ENCODE assay signal across 8 cellular contexts in genomic region chr17:32821987-32822933, GRCh38. TPM values are rescaled to one million over a fixed set of nuclear protein-coding genes. Genes with fewer than 3 reads are reported as not detected.
DNase-seq lines count a peak whose midpoint lies in the region; ATAC-seq and TF ChIP-seq lines count a peak whose summit lies in the region.
"Not testable (repeated sequence)": the region's sequence is repeated elsewhere in the genome, so short reads cannot be mapped to it uniquely, and the experiment has no call there.

No MANE protein-coding gene starts in this region.

- WGBS in GM23248 (ENCODE audit: low coverage in 1 of 2, low lambda C conversion rate in 2 of 2, missing lambda C conversion rate in 2 of 2), 2 experiments = 7 to 9% methylated on average over 30 to 55 of the region's 82 CpGs
- WGBS in ectodermal cell, 2 experiments = 46 to 50% methylated on average over 73 to 80 of the region's 82 CpGs
- 50% methylated on average over 26 of the region's 82 CpGs for WGBS in hepatocyte (ENCODE audit: low lambda C conversion rate, missing lambda C conversion rate)

- H3K4me3 ChIP-seq in GM23248 = peak overlapping the region; percentile 68
- H3K4me3 ChIP-seq in PC-9 = peak overlapping the region; percentile 52; the same call in 1 of the 2 replicates
- peak overlapping the region; percentile 22 for H3K4me3 ChIP-seq in ectodermal cell (ENCODE audit: insufficient read depth, low read depth, low read length)
- H3K4me3 ChIP-seq in hepatocyte = not testable (repeated sequence)

- H3K9me3 Mint-ChIP-seq in nephron progenitor cell; stimulated activated memory B cell treated with anti-CD40 and anti-IgM and Interleukin-4, amounts not matched to agents 10 μg/mL and 1 μg/mL and 100 μg/mL, for 72 hours: not testable (repeated sequence)

- POLR2A ChIA-PET in PC-9 (lab: Charles Lee; ENCODE audit: unreplicated experiment) = not testable (repeated sequence)

- H3K79me2 ChIP-seq in GM23248 (ENCODE audit: insufficient read depth) = peaks cover 67% of the 10 kb centered on the region
- H3K79me2 ChIP-seq in PC-9 (ENCODE audit: low read depth) = not testable (repeated sequence)
- peaks cover 28% of the 10 kb centered on the region for H3K79me2 ChIP-seq in hepatocyte

- H3K9me2 ChIP-seq in GM23248 (ENCODE audit: insufficient read depth); PC-9 (ENCODE audit: insufficient read depth); hepatocyte (replicated peaks; ENCODE audit: insufficient read depth): not testable (repeated sequence)

- not testable (repeated sequence) for H3K36me3 Mint-ChIP-seq in nephron progenitor cell (ENCODE audit: low read depth); stimulated activated memory B cell treated with anti-CD40 and anti-IgM and Interleukin-4, amounts not matched to agents 10 μg/mL and 1 μg/mL and 100 μg/mL, for 72 hours

- H3K27ac ChIP-seq in GM23248 = peak overlapping the region; percentile 33; the same call in 1 of the 2 replicates
- not testable (repeated sequence) for H3K27ac ChIP-seq in PC-9; ectodermal cell (ENCODE audit: insufficient read depth, low read depth, low read length, poor library complexity, severe bottlenecking)
- H3K27ac ChIP-seq in hepatocyte = peak overlapping the region; percentile 48

- in situ Hi-C loops in GM23248 (cut with MboI) = not testable (repeated sequence)

- ATAC-seq in stimulated activated memory B cell treated with anti-CD40 and anti-IgM and Interleukin-4, amounts not matched to agents 10 μg/mL and 1 μg/mL and 100 μg/mL, for 72 hours = peak; percentile 53

- H3K9ac ChIP-seq in GM23248 = peak overlapping the region; percentile 70

- not testable (repeated sequence) for BruUV-seq in PC-9 (replicated peaks; lab: Mats Ljungman, UMichigan)

- peak overlapping the region; percentile 77 for H3K4me2 ChIP-seq in GM23248 (ENCODE audit: unreplicated experiment)
- H3K4me2 ChIP-seq in PC-9 = peak overlapping the region; percentile 50; the same call in 1 of the 2 replicates
- peak overlapping the region; percentile 69 for H3K4me2 ChIP-seq in hepatocyte

- not testable (repeated sequence) for H3K36me3 ChIP-seq in GM23248 (ENCODE audit: low read depth); PC-9 (ENCODE audit: low read depth); ectodermal cell (ENCODE audit: control insufficient read depth, insufficient read depth, low read length); hepatocyte (replicated peaks; ENCODE audit: insufficient read depth, low read depth)

- H2AFZ ChIP-seq in GM23248 = peak overlapping the region; percentile 15; the same call in 1 of the 2 replicates
- not testable (repeated sequence) for H2AFZ ChIP-seq in PC-9, hepatocyte

- H3K9me3 ChIP-seq in GM23248 (ENCODE audit: low read depth); PC-9 (ENCODE audit: insufficient read depth, low read depth); ectodermal cell (ENCODE audit: control insufficient read depth, low read length); hepatocyte (ENCODE audit: low read depth): not testable (repeated sequence)

- peaks cover 13% of the 10 kb centered on the region for H3K4me1 Mint-ChIP-seq in nephron progenitor cell
- peaks cover 14% of the 10 kb centered on the region for H3K4me1 Mint-ChIP-seq in stimulated activated memory B cell treated with anti-CD40 and anti-IgM and Interleukin-4, amounts not matched to agents 10 μg/mL and 1 μg/mL and 100 μg/mL, for 72 hours

- H3F3A ChIP-seq in GM23248 (ENCODE audit: insufficient read depth) = peaks cover 26% of the 10 kb centered on the region
- H3F3A ChIP-seq in PC-9 (ENCODE audit: insufficient read depth, low read depth) = not testable (repeated sequence)

- CTCF ChIA-PET in PC-9 (lab: Charles Lee) = not testable (repeated sequence)

- not testable (repeated sequence) for H3K27me3 Mint-ChIP-seq in nephron progenitor cell (ENCODE audit: low read depth, poor library complexity); stimulated activated memory B cell treated with anti-CD40 and anti-IgM and Interleukin-4, amounts not matched to agents 10 μg/mL and 1 μg/mL and 100 μg/mL, for 72 hours

- DNase-seq in AG20443 (ENCODE audit: low spot score) = peak; percentile 42
- DNase-seq in GM23248 = peak; percentile 39
- peak in 1 of 2 experiments; percentile 16 for DNase-seq in PC-9
- DNase-seq in activated gamma-delta T cell treated with Interleukin-2 at 50 U/mL for 16 hours = peak; percentile 20
- DNase-seq in hepatocyte (ENCODE audit: low spot score) = peak; percentile 16
- DNase-seq in nephron progenitor cell = peak; percentile 72

- H3K4me1 ChIP-seq in GM23248 (ENCODE audit: insufficient read depth) = peaks cover 38% of the 10 kb centered on the region
- H3K4me1 ChIP-seq in PC-9 (replicated peaks; ENCODE audit: insufficient read depth); ectodermal cell (ENCODE audit: control insufficient read depth, insufficient read depth, low read length); hepatocyte (ENCODE audit: insufficient read depth): not testable (repeated sequence)

- H4K20me1 ChIP-seq in GM23248 (ENCODE audit: insufficient read depth); PC-9 (ENCODE audit: insufficient read depth); hepatocyte (ENCODE audit: insufficient read depth, poor library complexity, severe bottlenecking): not testable (repeated sequence)

- peak overlapping the region; percentile 45 for H3K4me3 Mint-ChIP-seq in nephron progenitor cell
- H3K4me3 Mint-ChIP-seq in stimulated activated memory B cell treated with anti-CD40 and anti-IgM and Interleukin-4, amounts not matched to agents 10 μg/mL and 1 μg/mL and 100 μg/mL, for 72 hours = peak overlapping the region; percentile 41

- not testable (repeated sequence) for H3K27me3 ChIP-seq in GM23248 (replicated peaks; ENCODE audit: insufficient read depth); PC-9 (ENCODE audit: insufficient read depth, low read depth); ectodermal cell (ENCODE audit: control insufficient read depth, insufficient read depth, low read length, poor library complexity, severe bottlenecking); hepatocyte

- not testable (repeated sequence) for H3K27ac Mint-ChIP-seq in nephron progenitor cell; stimulated activated memory B cell treated with anti-CD40 and anti-IgM and Interleukin-4, amounts not matched to agents 10 μg/mL and 1 μg/mL and 100 μg/mL, for 72 hours

- intact Hi-C loops in PC-9 (cut with micrococcal nuclease; ENCODE audit: unreplicated experiment) = loop anchor here (2.0 to 10.0 kb wide), 2 partner anchors 53 to 319 kb away; partner anchors contain the start of gene MYO1D

- TF ChIP-seq CTCF in PC-9 (conservative IDR thresholded peaks at IDR 0.05); hepatocyte (IDR thresholded peaks at IDR 0.05; ENCODE audit: poor library complexity); nephron progenitor cell (IDR thresholded peaks at IDR 0.05): not testable (repeated sequence)

RNA-seq across cellular contexts. Expression of gene MYO1D, which starts 54.7 kb away (rescaled TPM):
- 99.5 and 103 TPM in 2 replicates for total RNA-seq in GM23248 (2014; rRNA removed; shearing (Covaris generic))
- polyA plus RNA-seq in GM23248 (2016; fragmentation: Nextera tagmentation; extraction: Ambion mirVana) (54.1 and 54.5 TPM in 2 replicates), hepatocyte (34.3 and 36.2 TPM in 2 replicates)
- total RNA-seq in PC-9 (2021) (39.2 and 40.8 TPM in 2 replicates), hepatocyte (63.2 and 89.0 TPM in 2 replicates)
- polyA plus RNA-seq in ectodermal cell (2013, experiment 1 of 4) = 4.1 TPM
- 3.5 TPM for polyA plus RNA-seq in ectodermal cell (2013, experiment 2 of 4)
- 3.0 TPM for polyA plus RNA-seq in ectodermal cell (2013, experiment 3 of 4)
- polyA plus RNA-seq in ectodermal cell (2013, experiment 4 of 4) = 4.5 TPM
